8 cellular contexts compared by ENCODE assay signal in genomic region chr14:50714452-50715073, GRCh38. TPM values are rescaled to one million over a fixed set of nuclear protein-coding genes. Genes with fewer than 3 reads are reported as not detected.
DNase-seq lines count a peak whose midpoint lies in the region; FAIRE-seq and TF ChIP-seq lines count a peak whose summit lies in the region.

No MANE protein-coding gene starts in this region.

- H3K36me3 ChIP-seq in NT2/D1 (ENCODE audit: insufficient read depth, insufficient read length, low read length) (no peaks in the 10 kb centered on the region), parathyroid adenoma (ENCODE audit: control insufficient read depth, insufficient read depth, low read length) (no peaks in the 10 kb centered on the region)

- H3K36me3 Mint-ChIP-seq in endothelial cell (ENCODE audit: low read depth, unreplicated experiment), result no peaks in the 10 kb centered on the region

- DNase-seq in D721Med (ENCODE audit: insufficient read length, low spot score), result no peak
- peak; percentile 9 for DNase-seq in GM19239 (ENCODE audit: insufficient read length, low spot score)
- DNase-seq in NT2/D1 (ENCODE audit: low read depth, low spot score), result peak; percentile 1
- peak; percentile 17 for DNase-seq in endothelial cell (ENCODE audit: low spot score)
- DNase-seq in middle frontal gyrus (ENCODE audit: extremely low spot score, low spot score), result no peak
- no peak for DNase-seq in COLO668 (lab: John Stamatoyannopoulos, UW; ENCODE audit: unreplicated experiment)
- DNase-seq in NCI-H1048 (lab: John Stamatoyannopoulos, UW), result no peak

- H3K79me2 ChIP-seq in parathyroid adenoma, result no peaks in the 10 kb centered on the region

- H3K27ac ChIP-seq in parathyroid adenoma, result no peak overlapping the region

- peak; percentile 32 for TF ChIP-seq CTCF in D721Med (IDR thresholded peaks at IDR 0.05; ENCODE audit: insufficient read depth, missing control alignments)
- peak; percentile 28 for TF ChIP-seq CTCF in endothelial cell (IDR thresholded peaks at IDR 0.05; ENCODE audit: unreplicated experiment)
- TF ChIP-seq CTCF in parathyroid adenoma (IDR thresholded peaks at IDR 0.05), result peak; percentile 41

- H3K4me3 ChIP-seq in NT2/D1 (ENCODE audit: insufficient read length, low read depth), result no peak overlapping the region
- H3K4me3 ChIP-seq in parathyroid adenoma (ENCODE audit: low read depth, low read length), result no peak overlapping the region

- H3K9me3 ChIP-seq in NT2/D1 (ENCODE audit: insufficient read depth, low read length) (no peaks in the 10 kb centered on the region), parathyroid adenoma (ENCODE audit: control insufficient read depth, low read length) (no peaks in the 10 kb centered on the region)

- no peak overlapping the region for H3K4me2 ChIP-seq in parathyroid adenoma (ENCODE audit: low read length)

- no peaks in the 10 kb centered on the region for H3K27me3 ChIP-seq in NT2/D1 (ENCODE audit: insufficient read depth, insufficient read length)
- H3K27me3 ChIP-seq in parathyroid adenoma (ENCODE audit: control insufficient read depth, insufficient read depth, low read length), result no peaks in the 10 kb centered on the region

- no peaks in the 10 kb centered on the region for H3K27me3 Mint-ChIP-seq in endothelial cell (ENCODE audit: unreplicated experiment)

- H2AFZ ChIP-seq in parathyroid adenoma, result no peak overlapping the region

- H3K4me1 Mint-ChIP-seq in endothelial cell (ENCODE audit: unreplicated experiment), result peaks cover 5% of the 10 kb centered on the region

- H3K4me1 ChIP-seq in NT2/D1 (ENCODE audit: insufficient read depth, insufficient read length) (no peaks in the 10 kb centered on the region), parathyroid adenoma (no peaks in the 10 kb centered on the region)

- H3K9me3 Mint-ChIP-seq in endothelial cell (ENCODE audit: unreplicated experiment), result no peaks in the 10 kb centered on the region

- H3K27ac Mint-ChIP-seq in endothelial cell (ENCODE audit: unreplicated experiment), result no peak overlapping the region

- H3K4me3 Mint-ChIP-seq in endothelial cell (ENCODE audit: unreplicated experiment), result no peak overlapping the region

- FAIRE-seq in D721Med (lab: Jason Lieb, UNC) (no peak), GM19239 (lab: Jason Lieb, UNC) (peak; percentile 79)

- H3K9ac ChIP-seq in NT2/D1 (ENCODE audit: insufficient read length, low read depth), result no peak overlapping the region
- H3K9ac ChIP-seq in parathyroid adenoma, result no peak overlapping the region

RNA-seq across cellular contexts. Expression of gene SAV1, which starts 46.5 kb away (rescaled TPM):
- 24.0 TPM for total RNA-seq in endothelial cell (ENCODE audit: unreplicated experiment)

Comparison
In these comparisons a context has a peak if more than half of its experiments do, and no peak if none do; other contexts are left out.
1. DNase-seq: peak in GM19239 (single experiment), NT2/D1 (single experiment) and endothelial cell (single experiment); none in D721Med (single experiment), middle frontal gyrus (single experiment), COLO668 (single experiment) and NCI-H1048 (single experiment).
2. Peak in every context shown above with its lines, with median percentiles within 50 percentile points of each other: CTCF ChIP-seq.